Comparison of ENCODE assay signal across 1 cellular context in the genomic region with DNA sequence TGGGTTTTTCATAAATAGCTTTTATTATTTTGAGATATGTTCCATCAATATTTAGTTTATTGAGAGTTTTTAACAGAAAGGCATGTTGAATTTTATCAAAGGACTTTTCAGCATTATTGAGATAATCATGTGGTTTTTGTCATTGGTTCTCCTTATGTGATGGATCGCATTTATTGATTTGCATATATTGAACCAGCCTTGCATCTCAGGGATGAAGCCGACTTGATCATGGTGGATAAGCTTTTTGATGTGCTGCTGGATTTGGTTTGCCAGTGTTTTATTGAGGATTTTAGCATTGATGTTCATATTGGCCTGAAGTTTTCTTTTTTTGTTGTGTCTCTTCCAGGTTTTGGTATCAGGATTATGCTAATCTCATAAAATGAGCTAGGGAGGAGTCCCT. TPM values are rescaled to one million over a fixed set of nuclear protein-coding genes. Genes with fewer than 3 reads are reported as not detected.
"Had no signal": no experiment of that assay in that cellular context is flagged by ENCODE, and none has a peak within 500 bp of the region (broad histone marks: within the 10 kb centered on the region; RNA-seq: fewer than 3 reads in every experiment).

No MANE protein-coding gene starts in this region.

RNA-seq across cellular contexts. Expression of a gene that starts 12.8 kb away (rescaled TPM):
- total RNA-seq: G401 had no signal
